8 cellular contexts compared by ENCODE assay signal in the genomic region with DNA sequence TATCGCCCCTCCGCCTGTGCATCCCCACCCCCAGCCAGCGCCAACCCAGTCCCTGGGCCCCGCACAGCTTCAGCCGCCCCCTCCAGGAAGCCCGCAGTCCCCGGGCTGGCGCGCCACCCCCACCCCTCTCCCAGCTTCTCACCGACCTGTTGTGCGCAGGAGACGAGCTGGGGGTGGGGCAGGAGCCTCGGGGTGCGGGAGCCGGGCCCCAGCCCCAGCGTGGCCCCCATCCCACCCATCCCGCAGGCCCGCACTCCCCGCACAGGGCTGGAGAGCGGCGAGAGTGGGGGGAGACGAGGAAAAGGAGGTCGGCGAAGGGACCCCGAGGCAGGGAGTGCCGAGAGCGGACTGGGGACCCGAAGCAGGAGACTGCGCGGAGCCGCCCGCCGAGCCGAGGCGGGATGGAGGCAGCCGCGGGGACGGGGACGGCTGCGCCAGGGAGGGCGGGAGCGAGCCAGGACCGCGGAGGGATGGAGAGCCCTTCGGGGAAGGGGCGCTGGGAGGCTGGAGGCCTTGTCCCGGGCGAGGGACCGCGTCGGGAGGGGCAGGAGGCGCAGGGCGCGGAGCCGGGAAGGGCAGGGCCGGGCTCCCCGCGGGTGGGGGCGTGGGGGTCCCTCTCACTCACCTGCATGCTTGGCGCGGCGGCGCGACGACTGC. TPM values are rescaled to one million over a fixed set of nuclear protein-coding genes. Genes with fewer than 3 reads are reported as not detected.
DNase-seq lines count a peak whose midpoint lies in the region; ATAC-seq lines count a peak whose summit lies in the region.

No MANE protein-coding gene starts in this region.

- H3K4me1 Mint-ChIP-seq in T-helper 2 cell treated with Interferon-gamma antibody and Interleukin-4, amounts not matched to agents 5 μg/mL and 100 μg/mL, for 36 hours (ENCODE audit: low read depth) = peaks cover 12% of the 10 kb centered on the region
- H3K4me1 Mint-ChIP-seq in activated T-cell treated with anti-CD3 and anti-CD28 coated beads, Interleukin-2, amount 50 U/mL, for 24 hours (ENCODE audit: low read depth) = peaks cover 17% of the 10 kb centered on the region

- H3K27me3 Mint-ChIP-seq in T-helper 2 cell treated with Interferon-gamma antibody and Interleukin-4, amounts not matched to agents 5 μg/mL and 100 μg/mL, for 36 hours (ENCODE audit: low read depth) = peaks cover 59% of the 10 kb centered on the region
- H3K27me3 Mint-ChIP-seq in activated T-cell treated with anti-CD3 and anti-CD28 coated beads, Interleukin-2, amount 50 U/mL, for 24 hours = peaks cover 60% of the 10 kb centered on the region

- H3K36me3 Mint-ChIP-seq in T-helper 2 cell treated with Interferon-gamma antibody and Interleukin-4, amounts not matched to agents 5 μg/mL and 100 μg/mL, for 36 hours (ENCODE audit: low read depth) = no peaks in the 10 kb centered on the region
- no peaks in the 10 kb centered on the region for H3K36me3 Mint-ChIP-seq in activated T-cell treated with anti-CD3 and anti-CD28 coated beads, Interleukin-2, amount 50 U/mL, for 24 hours (ENCODE audit: low read depth)

- intact Hi-C loops in Right ventricle myocardium superior (cut with DNase I) = no loop called here

- no peak for DNase-seq in T-helper 2 cell treated with Interferon-gamma antibody and Interleukin-4, amounts not matched to agents 5 μg/mL and 100 μg/mL, for 36 hours (ENCODE audit: low spot score)
- DNase-seq in T-helper 2 cell (no peak), Right ventricle myocardium superior (no peak), retina (peak; percentile 72), activated gamma-delta T cell (lab: John Stamatoyannopoulos, UW) (no peak), KBM-7 (no peak), SHP77 treated with DMSO at 0.1 percent for 48 hours (lab: John Stamatoyannopoulos, UW) (no peak)
- peak; percentile 56 for DNase-seq in activated T-cell treated with anti-CD3 and anti-CD28 coated beads, Interleukin-2, amount 50 U/mL, for 24 hours

- H3K4me3 Mint-ChIP-seq in T-helper 2 cell treated with Interferon-gamma antibody and Interleukin-4, amounts not matched to agents 5 μg/mL and 100 μg/mL, for 36 hours = peak overlapping the region; percentile 47
- H3K4me3 Mint-ChIP-seq in activated T-cell treated with anti-CD3 and anti-CD28 coated beads, Interleukin-2, amount 50 U/mL, for 24 hours = peak overlapping the region; percentile 64

- H3K9me3 Mint-ChIP-seq in T-helper 2 cell treated with Interferon-gamma antibody and Interleukin-4, amounts not matched to agents 5 μg/mL and 100 μg/mL, for 36 hours = no peaks in the 10 kb centered on the region
- no peaks in the 10 kb centered on the region for H3K9me3 Mint-ChIP-seq in activated T-cell treated with anti-CD3 and anti-CD28 coated beads, Interleukin-2, amount 50 U/mL, for 24 hours

- in situ Hi-C loops in KBM-7 (cut with MboI; ENCODE audit: low pct_unique_long_range_greater_than_20kb, low sequenced_read_pairs) = no loop called here

- ATAC-seq in Right ventricle myocardium superior (ENCODE audit: poor library complexity) = peak; percentile 15

- no peak overlapping the region for H3K27ac Mint-ChIP-seq in T-helper 2 cell treated with Interferon-gamma antibody and Interleukin-4, amounts not matched to agents 5 μg/mL and 100 μg/mL, for 36 hours
- H3K27ac Mint-ChIP-seq in activated T-cell treated with anti-CD3 and anti-CD28 coated beads, Interleukin-2, amount 50 U/mL, for 24 hours = no peak overlapping the region

RNA-seq across cellular contexts. Expression of a gene that starts 0.5 kb away (rescaled TPM):
- 0.35 TPM for total RNA-seq in Right ventricle myocardium superior

RNA-seq across cellular contexts. Expression of a gene that starts 10.9 kb away (rescaled TPM):
- total RNA-seq in Right ventricle myocardium superior = 23.0 TPM

RNA-seq across cellular contexts. Expression of a gene that starts 23.7 kb away (rescaled TPM):
- total RNA-seq in Right ventricle myocardium superior = 70.4 TPM

RNA-seq across cellular contexts. Expression of a gene that starts 37.2 kb away (rescaled TPM):
- total RNA-seq in Right ventricle myocardium superior = 25.3 TPM

RNA-seq across cellular contexts. Expression of a gene that starts 52.8 kb away (rescaled TPM):
- total RNA-seq in Right ventricle myocardium superior = 153 TPM

Comparison
In these comparisons a context has a peak if more than half of its experiments do, and no peak if none do; other contexts are left out.
1. DNase-seq: peak in activated T-cell treated with anti-CD3 and anti-CD28 coated beads, Interleukin-2, amount 50 U/mL, for 24 hours (single experiment) and retina (single experiment); none in T-helper 2 cell treated with Interferon-gamma antibody and Interleukin-4, amounts not matched to agents 5 μg/mL and 100 μg/mL, for 36 hours (single experiment), T-helper 2 cell (0 of 5), Right ventricle myocardium superior (single experiment), activated gamma-delta T cell (single experiment), KBM-7 (single experiment) and SHP77 treated with DMSO at 0.1 percent for 48 hours (single experiment).